In the genomic region with DNA sequence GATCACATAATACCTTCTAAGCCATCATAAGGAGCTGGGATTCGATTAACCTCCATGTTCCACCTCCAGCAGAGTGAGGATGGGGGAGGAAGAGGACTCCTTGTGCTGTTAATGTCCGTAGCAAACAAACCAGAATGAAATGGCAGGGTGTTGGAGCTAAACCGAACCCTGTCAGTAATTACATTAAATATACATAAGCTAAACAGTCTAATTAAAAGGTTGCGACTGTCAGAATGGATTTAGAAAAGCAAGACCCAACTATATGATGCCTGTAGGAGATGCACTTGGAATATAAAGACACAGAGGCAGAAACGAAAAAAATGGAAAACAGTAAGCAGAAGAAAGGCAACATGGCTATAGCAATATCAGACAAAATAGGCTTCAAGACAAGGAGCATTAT, we compare ENCODE assay signal across 19 cellular contexts. TPM values are rescaled to one million over a fixed set of nuclear protein-coding genes. Genes with fewer than 3 reads are reported as not detected.
DNase-seq lines count a peak whose midpoint lies in the region; ATAC-seq and TF ChIP-seq lines count a peak whose summit lies in the region.
"Had no signal": no experiment of that assay in that cellular context is flagged by ENCODE, and none has a peak within 500 bp of the region (broad histone marks: within the 10 kb centered on the region; RNA-seq: fewer than 3 reads in every experiment).

No MANE protein-coding gene starts in this region.

- no peaks in the 10 kb centered on the region for H3K9me3 Mint-ChIP-seq in stimulated activated naive CD8-positive, alpha-beta T cell treated with anti-CD3 and anti-CD28 coated beads, Interleukin-15, Interleukin-2, amounts not matched to agents 100 ng/mL and 50 ng/mL, for 24 hours
- H3K9me3 Mint-ChIP-seq in stimulated activated naive CD8-positive, alpha-beta T cell treated with anti-CD3 and anti-CD28 coated beads, Interleukin-15, amount 100 ng/mL, for 72 hours = no peaks in the 10 kb centered on the region
- no peaks in the 10 kb centered on the region for H3K9me3 Mint-ChIP-seq in dendritic cell treated with granulocyte-macrophage colony-stimulating factor and Interleukin-4, amounts not matched to agents 40 ng/mL and 50 ng/mL, for 4 days

- TF ChIP-seq CTCF in lower leg skin (IDR thresholded peaks at IDR 0.05) = no peak

- peaks cover 16% of the 10 kb centered on the region for H3K4me1 Mint-ChIP-seq in stimulated activated naive CD8-positive, alpha-beta T cell treated with anti-CD3 and anti-CD28 coated beads, Interleukin-15, Interleukin-2, amounts not matched to agents 100 ng/mL and 50 ng/mL, for 24 hours (ENCODE audit: low read depth)
- peaks cover 19% of the 10 kb centered on the region for H3K4me1 Mint-ChIP-seq in stimulated activated naive CD8-positive, alpha-beta T cell treated with anti-CD3 and anti-CD28 coated beads, Interleukin-15, amount 100 ng/mL, for 72 hours
- peaks cover 8% of the 10 kb centered on the region for H3K4me1 Mint-ChIP-seq in dendritic cell treated with granulocyte-macrophage colony-stimulating factor and Interleukin-4, amounts not matched to agents 40 ng/mL and 50 ng/mL, for 4 days (ENCODE audit: low read depth)

- intact Hi-C loops in dendritic cell treated with granulocyte-macrophage colony-stimulating factor and Interleukin-4, amounts not matched to agents 40 ng/mL and 50 ng/mL, for 4 days (cut with micrococcal nuclease) = no loop called here
- intact Hi-C loops in lower leg skin (cut with DNase I; ENCODE audit: low total_unique reads) = no loop called here

- H3K9me3 ChIP-seq in SK-N-MC (ENCODE audit: low read depth, low read length) = no peaks in the 10 kb centered on the region
- H3K9me3 ChIP-seq: BE2C had no signal

- no peak for TF ChIP-seq POLR2A in lower leg skin (IDR thresholded peaks at IDR 0.05)

- WGBS in lower leg skin, 2 donors = 83 to 86% methylated on average over 5 of the region's 5 CpGs

- no peak for ATAC-seq in stimulated activated naive CD8-positive, alpha-beta T cell treated with anti-CD3 and anti-CD28 coated beads, Interleukin-15, amount 100 ng/mL, for 72 hours
- no peak for ATAC-seq in GM21576 (IDR thresholded peaks at IDR 0.05; ENCODE audit: unreplicated experiment)
- ATAC-seq: HCT116 had no signal

- H3K27me3 Mint-ChIP-seq in stimulated activated naive CD8-positive, alpha-beta T cell treated with anti-CD3 and anti-CD28 coated beads, Interleukin-15, Interleukin-2, amounts not matched to agents 100 ng/mL and 50 ng/mL, for 24 hours = no peaks in the 10 kb centered on the region
- H3K27me3 Mint-ChIP-seq in stimulated activated naive CD8-positive, alpha-beta T cell treated with anti-CD3 and anti-CD28 coated beads, Interleukin-15, amount 100 ng/mL, for 72 hours = no peaks in the 10 kb centered on the region
- H3K27me3 Mint-ChIP-seq in dendritic cell treated with granulocyte-macrophage colony-stimulating factor and Interleukin-4, amounts not matched to agents 40 ng/mL and 50 ng/mL, for 4 days = no peaks in the 10 kb centered on the region

- no peak for DNase-seq in stimulated activated naive CD8-positive, alpha-beta T cell treated with anti-CD3 and anti-CD28 coated beads, Interleukin-15, amount 100 ng/mL, for 72 hours
- DNase-seq in SK-N-MC (ENCODE audit: low read depth, low spot score) (no peak), NK-92 (lab: John Stamatoyannopoulos, UW; ENCODE audit: unreplicated experiment) (no peak), lower leg skin (ENCODE audit: low spot score in 2 of 2) (no peak)
- DNase-seq: BE2C; DND-41; GM23248; NCI-H1105 treated with DMSO at 0.1 percent for 48 hours; NCI-H1694 treated with DMSO at 0.1 percent for 48 hours; NCI-H226; NCI-H526; NK-92 treated with Interleukin-12 subunit alpha and Interleukin-12 subunit beta, amount 100 ng/mL, for 24 hours; OCI-M1; SIG-M5 had no signal

- H3K36me3 Mint-ChIP-seq in stimulated activated naive CD8-positive, alpha-beta T cell treated with anti-CD3 and anti-CD28 coated beads, Interleukin-15, Interleukin-2, amounts not matched to agents 100 ng/mL and 50 ng/mL, for 24 hours (ENCODE audit: low read depth) = peaks cover 50% of the 10 kb centered on the region
- peaks cover 57% of the 10 kb centered on the region for H3K36me3 Mint-ChIP-seq in dendritic cell treated with granulocyte-macrophage colony-stimulating factor and Interleukin-4, amounts not matched to agents 40 ng/mL and 50 ng/mL, for 4 days (ENCODE audit: low read depth)

- H3K9ac ChIP-seq in SK-N-MC (ENCODE audit: insufficient read length) = no peak overlapping the region
- H3K9ac ChIP-seq: GM23248 had no signal

- H3K4me3 ChIP-seq in SK-N-MC (no peak overlapping the region), lower leg skin (ENCODE audit: low read depth, poor library complexity, severe bottlenecking) (no peak overlapping the region)
- H3K4me3 ChIP-seq: GM23248 had no signal

- H3K27ac Mint-ChIP-seq in stimulated activated naive CD8-positive, alpha-beta T cell treated with anti-CD3 and anti-CD28 coated beads, Interleukin-15, Interleukin-2, amounts not matched to agents 100 ng/mL and 50 ng/mL, for 24 hours = peak overlapping the region; percentile 29
- H3K27ac Mint-ChIP-seq in stimulated activated naive CD8-positive, alpha-beta T cell treated with anti-CD3 and anti-CD28 coated beads, Interleukin-15, amount 100 ng/mL, for 72 hours = no peak overlapping the region
- peak overlapping the region; percentile 1 for H3K27ac Mint-ChIP-seq in dendritic cell treated with granulocyte-macrophage colony-stimulating factor and Interleukin-4, amounts not matched to agents 40 ng/mL and 50 ng/mL, for 4 days

- peaks cover 29% of the 10 kb centered on the region for H3K36me3 ChIP-seq in SK-N-MC (ENCODE audit: insufficient read depth, low read length)
- H3K36me3 ChIP-seq: BE2C had no signal

- H3K4me3 Mint-ChIP-seq in stimulated activated naive CD8-positive, alpha-beta T cell treated with anti-CD3 and anti-CD28 coated beads, Interleukin-15, Interleukin-2, amounts not matched to agents 100 ng/mL and 50 ng/mL, for 24 hours = no peak overlapping the region
- no peak overlapping the region for H3K4me3 Mint-ChIP-seq in stimulated activated naive CD8-positive, alpha-beta T cell treated with anti-CD3 and anti-CD28 coated beads, Interleukin-15, amount 100 ng/mL, for 72 hours
- H3K4me3 Mint-ChIP-seq in dendritic cell treated with granulocyte-macrophage colony-stimulating factor and Interleukin-4, amounts not matched to agents 40 ng/mL and 50 ng/mL, for 4 days = no peak overlapping the region

- 0 out of 2 replicates have a peak overlapping the region, but pooled peaks have one; percentile 26 for H3K27ac ChIP-seq in SK-N-MC
- H3K27ac ChIP-seq: GM23248, HL-60 had no signal

RNA-seq across cellular contexts. Expression of a gene that starts 13.2 kb away (rescaled TPM):
- 10 to 100 TPM in 1 of 4 donors, 1 to 10 TPM in 3; 5.4 to 18.6 (median 7.9) TPM for total RNA-seq in lower leg skin

Comparison
In these comparisons a context has a peak if more than half of its experiments do, and no peak if none do; other contexts are left out.
1. H3K27ac Mint-ChIP-seq: peak in stimulated activated naive CD8-positive, alpha-beta T cell treated with anti-CD3 and anti-CD28 coated beads, Interleukin-15, Interleukin-2, amounts not matched to agents 100 ng/mL and 50 ng/mL, for 24 hours (single experiment) and dendritic cell treated with granulocyte-macrophage colony-stimulating factor and Interleukin-4, amounts not matched to agents 40 ng/mL and 50 ng/mL, for 4 days (single experiment); none in stimulated activated naive CD8-positive, alpha-beta T cell treated with anti-CD3 and anti-CD28 coated beads, Interleukin-15, amount 100 ng/mL, for 72 hours (0 of 2).